Comparison of ENCODE assay signal across 17 cellular contexts in genomic region chr9:134035041-134036039, GRCh38.
"Had no signal": no experiment of that assay in that cellular context is flagged by ENCODE, and none has a peak within 500 bp of the region (broad histone marks: within the 10 kb centered on the region; RNA-seq: fewer than 3 reads in every experiment).

No MANE protein-coding gene starts in this region.

- DNase-seq: endodermal cell; hippocampal formation; mesendoderm; occipital lobe; stimulated activated naive CD8-positive, alpha-beta T cell treated with anti-CD3 and anti-CD28 coated beads, Interleukin-15, amount 100 ng/mL, for 72 hours; SW 1271 had no signal

- H3K9me3 ChIP-seq: prostate gland, SJSA1 had no signal

- FAIRE-seq: keratinocyte had no signal

- H3K27me3 Mint-ChIP-seq: activated naive CD8-positive, alpha-beta T cell; brain; central memory CD8-positive, alpha-beta T cell; natural killer cell treated with Interleukin-12 subunit alpha and Interleukin-12 subunit beta and Interleukin-15 and Interleukin-18, amount 100 ng/mL, for 72 hours; stimulated activated naive CD8-positive, alpha-beta T cell treated with anti-CD3 and anti-CD28 coated beads, Interleukin-15, amount 100 ng/mL, for 72 hours; type B pancreatic cell had no signal

- H3K27ac ChIP-seq: prostate gland, SJSA1 had no signal

- H3K4me1 ChIP-seq: prostate gland, SJSA1 had no signal

- H3K27ac Mint-ChIP-seq: activated naive CD8-positive, alpha-beta T cell; brain; endodermal cell; natural killer cell treated with Interleukin-12 subunit alpha and Interleukin-12 subunit beta and Interleukin-15 and Interleukin-18, amount 100 ng/mL, for 72 hours; T-helper 2 cell treated with Interferon-gamma antibody and Interleukin-4, amounts not matched to agents 5 μg/mL and 100 μg/mL, for 36 hours; type B pancreatic cell had no signal

- H3K4me3 ChIP-seq: prostate gland, SJSA1 had no signal

- ATAC-seq: activated CD4-positive, CD25-positive, alpha-beta regulatory T cell treated with anti-CD3 and anti-CD28 coated beads, Interleukin-2, amount 50 U/mL, for 24 hours; right cardiac atrium; stimulated activated naive CD8-positive, alpha-beta T cell treated with anti-CD3 and anti-CD28 coated beads, Interleukin-15, amount 100 ng/mL, for 72 hours had no signal

- H3K9me3 Mint-ChIP-seq: endodermal cell; natural killer cell treated with Interleukin-12 subunit alpha and Interleukin-12 subunit beta and Interleukin-15 and Interleukin-18, amount 100 ng/mL, for 72 hours; T-helper 2 cell treated with Interferon-gamma antibody and Interleukin-4, amounts not matched to agents 5 μg/mL and 100 μg/mL, for 36 hours; type B pancreatic cell had no signal

- H3K4me3 Mint-ChIP-seq: activated naive CD8-positive, alpha-beta T cell; brain; central memory CD8-positive, alpha-beta T cell; endodermal cell; natural killer cell treated with Interleukin-12 subunit alpha and Interleukin-12 subunit beta and Interleukin-15 and Interleukin-18, amount 100 ng/mL, for 72 hours; stimulated activated naive CD8-positive, alpha-beta T cell treated with anti-CD3 and anti-CD28 coated beads, Interleukin-15, amount 100 ng/mL, for 72 hours; T-helper 2 cell treated with Interferon-gamma antibody and Interleukin-4, amounts not matched to agents 5 μg/mL and 100 μg/mL, for 36 hours; type B pancreatic cell had no signal

- H3K27me3 ChIP-seq: SJSA1 had no signal

- H3K4me1 Mint-ChIP-seq: brain; central memory CD8-positive, alpha-beta T cell; endodermal cell; stimulated activated naive CD8-positive, alpha-beta T cell treated with anti-CD3 and anti-CD28 coated beads, Interleukin-15, amount 100 ng/mL, for 72 hours had no signal
